In genomic region chr5:160439205-160439600, GRCh38 we compare ENCODE assay signal across 1 cellular context.
TF ChIP-seq lines count a peak whose summit lies in the region.

No MANE protein-coding gene starts in this region.

TF ChIP-seq in H1, 55 proteins besides CTCF, POLR2A, EP300 and RAD21:
- TF ChIP-seq SIN3A (conservative IDR thresholded peaks at IDR 0.05 in 1 of 2, IDR thresholded peaks at IDR 0.05 in 1 of 2; ENCODE audit: low read depth in 1 of 2, low read length in 2 of 2) (peak in 1 of 2 experiments; percentile 19; a peak in 1 of 4 replicates), HDAC2 (IDR thresholded peaks at IDR 0.05; ENCODE audit: borderline replicate concordance in 1 of 2, low read depth in 2 of 2, low read length in 2 of 2) (0 out of 4 replicates have a peak, but pooled peaks of 1 of the 2 experiments have one; percentile 9), JUN (IDR thresholded peaks at IDR 0.05; ENCODE audit: low read depth, low read length) (no peak), TEAD4 (IDR thresholded peaks at IDR 0.05; ENCODE audit: low read depth, low read length) (peak; percentile 94), KDM4A (IDR thresholded peaks at IDR 0.05; ENCODE audit: low read depth, low read length, severe bottlenecking) (no peak), E2F6 (IDR thresholded peaks at IDR 0.05) (no peak), RXRA (IDR thresholded peaks at IDR 0.05; ENCODE audit: insufficient read depth, low read depth, low read length) (0 out of 2 replicates have a peak, but pooled peaks have one; percentile 23), JUND (IDR thresholded peaks at IDR 0.05; ENCODE audit: low read length) (no peak), PHF8 (conservative IDR thresholded peaks at IDR 0.05; ENCODE audit: low read depth, low read length) (no peak), POU5F1 (IDR thresholded peaks at IDR 0.05; ENCODE audit: low read depth, low read length) (no peak), EZH2 (IDR thresholded peaks at IDR 0.05; ENCODE audit: low read depth, low read length, severe bottlenecking) (no peak), BCL11A (IDR thresholded peaks at IDR 0.05; ENCODE audit: low read depth in 2 of 2, low read length in 2 of 2) (no peak), BACH1 (IDR thresholded peaks at IDR 0.05; ENCODE audit: low read length) (no peak), MAX (IDR thresholded peaks at IDR 0.05) (no peak), ASH2L (IDR thresholded peaks at IDR 0.05; ENCODE audit: low read length) (peak; percentile 34), POLR2AphosphoS5 (IDR thresholded peaks at IDR 0.05; ENCODE audit: low read depth, low read length) (no peak), BRCA1 (IDR thresholded peaks at IDR 0.05; ENCODE audit: low read depth, low read length) (no peak), YY1 (IDR thresholded peaks at IDR 0.05; ENCODE audit: low read depth, low read length) (0 out of 2 replicates have a peak, but pooled peaks have one; percentile 21), FOSL1 (IDR thresholded peaks at IDR 0.05; ENCODE audit: insufficient read depth, low read depth, low read length) (no peak), KDM1A (IDR thresholded peaks at IDR 0.05; ENCODE audit: borderline replicate concordance, low read length) (no peak), CREB1 (IDR thresholded peaks at IDR 0.05) (no peak)
